15 cellular contexts compared by ENCODE assay signal in genomic region chr18:57043241-57043640, GRCh38.
A peak's percentile ranks its signal among the peaks of the same experiment; 100 is the strongest.
DNase-seq lines count a peak whose midpoint lies in the region; ATAC-seq and TF ChIP-seq lines count a peak whose summit lies in the region.
"Had no signal": no experiment of that assay in that cellular context is flagged by ENCODE, and none has a peak within 500 bp of the region (broad histone marks: within the 10 kb centered on the region; RNA-seq: fewer than 3 reads in every experiment).

No MANE protein-coding gene starts in this region.

- H3K4me1 Mint-ChIP-seq in endodermal cell: peaks cover 3% of the 10 kb centered on the region
- H3K4me1 Mint-ChIP-seq: CD14-positive monocyte had no signal

- DNase-seq in DMS 273 (lab: John Stamatoyannopoulos, UW; ENCODE audit: unreplicated experiment) (peak; percentile 49), DMS 273 treated with DMSO at 0.1 percent for 48 hours (lab: John Stamatoyannopoulos, UW) (no peak), NCI-H345 (lab: John Stamatoyannopoulos, UW) (peak; percentile 92), endodermal cell (peak; percentile 13), erythroblast (lab: John Stamatoyannopoulos, UW) (no peak)
- DNase-seq in activated naive CD4-positive, alpha-beta T cell treated with Interleukin-2 at 50 U/mL for 16 hours: no peak
- DNase-seq: Caco-2; CD8-positive, alpha-beta T cell; GF-D8 had no signal

- H3K4me3 Mint-ChIP-seq in endodermal cell: no peak overlapping the region
- H3K4me3 Mint-ChIP-seq: CD14-positive monocyte; CD8-positive, alpha-beta T cell had no signal

- peaks cover 10% of the 10 kb centered on the region for H3K9me3 ChIP-seq in endodermal cell (ENCODE audit: control insufficient read depth, low read length)
- H3K9me3 ChIP-seq: Caco-2, HAP-1 had no signal

- ATAC-seq in GM21447 (IDR thresholded peaks at IDR 0.05; ENCODE audit: unreplicated experiment): no peak
- ATAC-seq: CD8-positive, alpha-beta T cell; K562 had no signal

- no peaks in the 10 kb centered on the region for H3K36me3 ChIP-seq in endodermal cell (ENCODE audit: control insufficient read depth, insufficient read depth, low read length)
- H3K36me3 ChIP-seq: HAP-1 had no signal

- TF ChIP-seq CTCF in endodermal cell (conservative IDR thresholded peaks at IDR 0.05): no peak

- no peak for TF ChIP-seq RAD21 in Ishikawa (IDR thresholded peaks at IDR 0.05; ENCODE audit: low read depth)

- H3K9ac ChIP-seq in endodermal cell (ENCODE audit: extremely low read depth, low read length, poor library complexity, severe bottlenecking): no peak overlapping the region

- no peak overlapping the region for H3K27ac Mint-ChIP-seq in endodermal cell
- H3K27ac Mint-ChIP-seq: CD14-positive monocyte; CD8-positive, alpha-beta T cell had no signal

- TF ChIP-seq POLR2A in erythroblast (IDR thresholded peaks at IDR 0.05; ENCODE audit: low read length): no peak

- H3K4me1 ChIP-seq in endodermal cell (ENCODE audit: control insufficient read depth, insufficient read depth, low read length): no peaks in the 10 kb centered on the region
- H3K4me1 ChIP-seq: Caco-2, HAP-1 had no signal

- peaks cover 2% of the 10 kb centered on the region for H3K36me3 Mint-ChIP-seq in endodermal cell (ENCODE audit: low read depth)
- H3K36me3 Mint-ChIP-seq: CD14-positive monocyte; CD8-positive, alpha-beta T cell had no signal

- WGBS in endodermal cell (ENCODE audit: insufficient coverage in 1 of 2, insufficient read length in 1 of 2), 2 experiments: 90 to 92% methylated on average over 2 to 3 of the region's 3 CpGs

- no peak overlapping the region for H3K4me3 ChIP-seq in endodermal cell (ENCODE audit: low read length)
- H3K4me3 ChIP-seq: HAP-1, K562 had no signal

- H3K27me3 Mint-ChIP-seq in endodermal cell (ENCODE audit: insufficient read depth): peaks cover 5% of the 10 kb centered on the region

- H3K9me3 Mint-ChIP-seq in endodermal cell: peaks cover 5% of the 10 kb centered on the region
- H3K9me3 Mint-ChIP-seq: CD8-positive, alpha-beta T cell had no signal

- H3K27ac ChIP-seq in endodermal cell (ENCODE audit: low read depth, low read length): no peak overlapping the region
- H3K27ac ChIP-seq: 22Rv1 had no signal

- TF ChIP-seq EP300 in Ishikawa (IDR thresholded peaks at IDR 0.05; ENCODE audit: borderline replicate concordance): peak; percentile 41; the same call in 1 of the 2 replicates

- H3K27me3 ChIP-seq in endodermal cell (ENCODE audit: control insufficient read depth, insufficient read depth, low read length, poor library complexity, severe bottlenecking): no peaks in the 10 kb centered on the region

TF ChIP-seq in Ishikawa, 13 proteins besides CTCF, POLR2A, EP300 and RAD21:
- TF ChIP-seq NFIC (IDR thresholded peaks at IDR 0.05): peak; percentile 54
- TF ChIP-seq CREB1 (IDR thresholded peaks at IDR 0.05; ENCODE audit: low read depth): no peak
- no peak for TF ChIP-seq ZBTB7A (IDR thresholded peaks at IDR 0.05; ENCODE audit: low read depth)

Comparison
In these comparisons a context has a peak if more than half of its experiments do, and no peak if none do; other contexts are left out.
1. DNase-seq: peak in DMS 273 (single experiment), NCI-H345 (single experiment) and endodermal cell (single experiment); none in DMS 273 treated with DMSO at 0.1 percent for 48 hours (single experiment), erythroblast (0 of 2) and activated naive CD4-positive, alpha-beta T cell treated with Interleukin-2 at 50 U/mL for 16 hours (single experiment).